20 cellular contexts compared by ENCODE assay signal in the genomic region with DNA sequence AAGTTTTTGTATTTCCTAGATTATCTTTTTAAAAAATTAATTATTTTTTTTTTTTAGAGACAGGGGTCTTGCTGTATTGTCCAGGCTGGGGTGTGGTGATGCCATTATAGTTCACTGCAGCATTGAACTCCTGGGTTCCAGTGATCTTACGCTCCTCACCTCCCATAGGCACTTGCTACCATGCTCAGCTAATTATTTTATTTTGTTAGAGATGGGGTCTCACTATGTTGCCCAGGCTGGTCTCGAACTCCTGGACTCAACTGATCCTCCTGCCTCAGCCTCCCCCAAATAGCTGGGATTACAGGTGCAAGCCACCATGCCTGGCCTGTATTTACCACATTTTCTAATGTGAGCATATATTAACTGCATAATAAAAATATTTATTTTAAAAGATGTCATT.
DNase-seq lines count a peak whose midpoint lies in the region; ATAC-seq, FAIRE-seq and TF ChIP-seq lines count a peak whose summit lies in the region.
"Had no signal": no experiment of that assay in that cellular context is flagged by ENCODE, and none has a peak within 500 bp of the region (broad histone marks: within the 10 kb centered on the region; RNA-seq: fewer than 3 reads in every experiment).

No MANE protein-coding gene starts in this region.

- H3K27me3 ChIP-seq in HepG2 (ENCODE audit: control insufficient read depth in 1 of 2, insufficient read depth in 2 of 2, low read length in 2 of 2) (no peaks in the 10 kb centered on the region), right lobe of liver (no peaks in the 10 kb centered on the region), K562 (ENCODE audit: control insufficient read depth in 2 of 2, insufficient read depth in 2 of 2, low read length in 2 of 2) (no peaks in the 10 kb centered on the region)
- H3K27me3 ChIP-seq: BLaER1 treated with 17β-estradiol and CSF1 and Interleukin-3, amounts not matched to agents 10 nM and 100 nM had no signal

- CTCF ChIA-PET in HepG2 (lab: Yijun Ruan, JAX; ENCODE audit: low intra/inter-chr PET ratio, low total read pairs) (no interaction called here), K562 (lab: Yijun Ruan, JAX; ENCODE audit: low intra/inter-chr PET ratio) (no interaction called here)

- TF ChIP-seq EP300 in HepG2 (IDR thresholded peaks at IDR 0.05; ENCODE audit: low read depth in 2 of 2, low read length in 2 of 2), result no peak
- no peak for TF ChIP-seq EP300 in HepG2 (CRISPR knock-in tag; IDR thresholded peaks at IDR 0.05; ENCODE audit: borderline replicate concordance)
- no peak for TF ChIP-seq EP300 in K562 (IDR thresholded peaks at IDR 0.05; ENCODE audit: low read length)

- POLR2A ChIA-PET in HepG2 (lab: Yijun Ruan, JAX) (no interaction called here), K562 (lab: Yijun Ruan, JAX) (interaction anchor here (0.7 kb wide), 1 partner anchor 113 kb away, joined by 3 read pairs; no protein-coding TSS in a partner anchor)

- no peak for FAIRE-seq in HepG2 (lab: Jason Lieb, UNC)
- no peak for FAIRE-seq in K562 (lab: Jason Lieb, UNC)
- FAIRE-seq: D721Med, GM12878, GM12892, GM18507 had no signal

- in situ Hi-C loops in HepG2 (cut with HindIII; ENCODE audit: extremely low pct_ligation_motif_present, low pct_unique_long_range_greater_than_20kb) (no loop called here), K562 (cut with MboI) (no loop called here)

- H3K36me3 ChIP-seq in HepG2 (replicated peaks in 1 of 2; ENCODE audit: control insufficient read depth in 1 of 2, insufficient read depth in 2 of 2, low read length in 2 of 2) (0 out of 5 replicates have a peak, but pooled peaks cover 0 to 3% of the 10 kb centered on the region in 2 experiments), right lobe of liver (no peaks in the 10 kb centered on the region), K562 (ENCODE audit: control insufficient read depth, insufficient read depth, low read length) (no peaks in the 10 kb centered on the region)

- BruUV-seq in HepG2 (replicated peaks; lab: Mats Ljungman, UMichigan), result no TSS peak
- BruUV-seq in K562 (replicated peaks; lab: Mats Ljungman, UMichigan), result no TSS peak

- H3K9ac ChIP-seq in HepG2 (ENCODE audit: insufficient read depth, low read depth, low read length), result no peak overlapping the region
- no peak overlapping the region for H3K9ac ChIP-seq in K562 (ENCODE audit: insufficient read depth in 1 of 2, low read depth in 2 of 2, low read length in 2 of 2)
- H3K9ac ChIP-seq: BLaER1 treated with 17β-estradiol and CSF1 and Interleukin-3, amounts not matched to agents 10 nM and 100 nM had no signal

- H3K4me2 ChIP-seq in HepG2 (ENCODE audit: low read depth, low read length) (no peak overlapping the region), K562 (ENCODE audit: insufficient read depth, low read length) (no peak overlapping the region)
- H3K4me2 ChIP-seq: A549; BLaER1 treated with 17β-estradiol and CSF1 and Interleukin-3, amounts not matched to agents 10 nM and 100 nM had no signal

- H3K9me3 ChIP-seq in HepG2 (ENCODE audit: low read length), result no peaks in the 10 kb centered on the region
- no peaks in the 10 kb centered on the region for H3K9me3 ChIP-seq in right lobe of liver
- H3K9me3 ChIP-seq in K562 (replicated peaks; ENCODE audit: control insufficient read depth, insufficient read depth, low read depth, low read length), result no peaks in the 10 kb centered on the region
- H3K9me3 ChIP-seq: A549; BLaER1 treated with 17β-estradiol and CSF1 and Interleukin-3, amounts not matched to agents 10 nM and 100 nM; Caco-2 had no signal

- no peak overlapping the region for H3K27ac ChIP-seq in HepG2 (ENCODE audit: extremely low read length, insufficient read depth, low read length)
- no peak overlapping the region for H3K27ac ChIP-seq in right lobe of liver
- no peak overlapping the region for H3K27ac ChIP-seq in K562 (ENCODE audit: extremely low read depth, low read depth, low read length)
- H3K27ac ChIP-seq: 22Rv1; A549; BLaER1 treated with 17β-estradiol and CSF1 and Interleukin-3, amounts not matched to agents 10 nM and 100 nM; C4-2B had no signal

- TF ChIP-seq RAD21 in HepG2 (CRISPR knock-in tag; IDR thresholded peaks at IDR 0.05), result no peak
- no peak for TF ChIP-seq RAD21 in K562 (CRISPR knock-in tag; conservative IDR thresholded peaks at IDR 0.05 in 1 of 2, IDR thresholded peaks at IDR 0.05 in 1 of 2)

- DNase-seq in HepG2 (ENCODE audit: low spot score) (no peak), right lobe of liver (no peak), K562 (ENCODE audit: extremely low read depth in 1 of 4, low spot score in 3 of 4) (no peak), NCI-H2196 (lab: John Stamatoyannopoulos, UW; ENCODE audit: unreplicated experiment) (no peak), EL (no peak)
- DNase-seq: AML-193; Caco-2; Calu3; CD4-positive, alpha-beta T cell; CD8-positive, alpha-beta T cell; DMS79 treated with DMSO at 0.1 percent for 48 hours; GDM1 had no signal

- no peak overlapping the region for H2AFZ ChIP-seq in HepG2 (ENCODE audit: low read length)
- H2AFZ ChIP-seq in K562 (ENCODE audit: low read depth, low read length), result no peak overlapping the region

- no peak for TF ChIP-seq CTCF in HepG2 (CRISPR knock-in tag; IDR thresholded peaks at IDR 0.05)
- no peak for TF ChIP-seq CTCF in right lobe of liver (IDR thresholded peaks at IDR 0.05)
- TF ChIP-seq CTCF in K562 (IDR thresholded peaks at IDR 0.05 in 2 of 3, conservative IDR thresholded peaks at IDR 0.05 in 1 of 3; ENCODE audit: insufficient read depth in 2 of 3, low read depth in 1 of 3, low read length in 3 of 3), result no peak

- H3K4me3 ChIP-seq in HepG2 (replicated peaks in 1 of 3; ENCODE audit: insufficient read depth in 1 of 3, low read depth in 2 of 3, low read length in 3 of 3) (no peak overlapping the region), right lobe of liver (no peak overlapping the region), K562 (no peak overlapping the region)
- H3K4me3 ChIP-seq: A549; BLaER1 treated with 17β-estradiol and CSF1 and Interleukin-3, amounts not matched to agents 10 nM and 100 nM; GM12878 had no signal

- no peaks in the 10 kb centered on the region for H3K79me2 ChIP-seq in HepG2 (ENCODE audit: insufficient read depth, low read length)
- no peaks in the 10 kb centered on the region for H3K79me2 ChIP-seq in K562 (ENCODE audit: control insufficient read depth, insufficient read depth, low read length)

- intact Hi-C loops in HepG2 (cut with micrococcal nuclease; ENCODE audit: unreplicated experiment) (no loop called here), right lobe of liver (cut with DNase I) (no loop called here), K562 (cut with micrococcal nuclease) (no loop called here)

- no peaks in the 10 kb centered on the region for H4K20me1 ChIP-seq in HepG2 (ENCODE audit: insufficient read depth, low read length)
- no peaks in the 10 kb centered on the region for H4K20me1 ChIP-seq in K562 (replicated peaks; ENCODE audit: control insufficient read depth, insufficient read depth, low read length)
- H4K20me1 ChIP-seq: BLaER1 treated with 17β-estradiol and CSF1 and Interleukin-3, amounts not matched to agents 10 nM and 100 nM had no signal

- WGBS in HepG2 (ENCODE audit: low lambda C conversion rate), result 93% methylated on average over 2 of the region's 2 CpGs
- WGBS in right lobe of liver (ENCODE audit: insufficient coverage, low coverage, low lambda C conversion rate, missing lambda C conversion rate), result 94% methylated on average over 2 of the region's 2 CpGs
- 54% methylated on average over 2 of the region's 2 CpGs for WGBS in K562 (ENCODE audit: insufficient coverage, low coverage, missing lambda C conversion rate)

- H3K9me1 ChIP-seq in K562 (ENCODE audit: control insufficient read depth, insufficient read depth, low read length), result no peaks in the 10 kb centered on the region

- no peak for TF ChIP-seq POLR2A in HepG2 (IDR thresholded peaks at IDR 0.05; ENCODE audit: insufficient read depth in 1 of 2, low read depth in 2 of 2, low read length in 2 of 2)
- TF ChIP-seq POLR2A in right lobe of liver (IDR thresholded peaks at IDR 0.05), result no peak
- no peak for TF ChIP-seq POLR2A in K562 (conservative IDR thresholded peaks at IDR 0.05)

- ATAC-seq in HepG2 (no peak), right lobe of liver (no peak), K562 (no peak)
- ATAC-seq: A549; CD8-positive, alpha-beta T cell; GM12878 had no signal

- H3K4me1 ChIP-seq in HepG2 (ENCODE audit: insufficient read depth, low read length) (no peaks in the 10 kb centered on the region), right lobe of liver (no peaks in the 10 kb centered on the region), K562 (replicated peaks in 1 of 2; ENCODE audit: control insufficient read depth in 2 of 2, insufficient read depth in 2 of 2, low read length in 2 of 2) (no peaks in the 10 kb centered on the region)
- H3K4me1 ChIP-seq: A549; BLaER1 treated with 17β-estradiol and CSF1 and Interleukin-3, amounts not matched to agents 10 nM and 100 nM; Caco-2 had no signal

TF ChIP-seq in HepG2, 621 proteins besides CTCF, POLR2A, EP300 and RAD21:
- TF ChIP-seq ZFAT (CRISPR knock-in tag; conservative IDR thresholded peaks at IDR 0.05) (no peak), ZNF121 (CRISPR knock-in tag; IDR thresholded peaks at IDR 0.05) (peak; percentile 51)
TF ChIP-seq in HepG2: peak in this region for 1.

TF ChIP-seq in K562, 482 proteins besides CTCF, POLR2A, EP300 and RAD21:
- TF ChIP-seq ZNF121 (CRISPR knock-in tag; conservative IDR thresholded peaks at IDR 0.05) (peak; percentile 89), RBM25 (IDR thresholded peaks at IDR 0.05; ENCODE audit: low read depth, low read length, severe bottlenecking) (peak; percentile 9), ZFP36 (IDR thresholded peaks at IDR 0.05; ENCODE audit: low read depth, low read length, partially characterized antibody) (no peak)
